In the genomic region with DNA sequence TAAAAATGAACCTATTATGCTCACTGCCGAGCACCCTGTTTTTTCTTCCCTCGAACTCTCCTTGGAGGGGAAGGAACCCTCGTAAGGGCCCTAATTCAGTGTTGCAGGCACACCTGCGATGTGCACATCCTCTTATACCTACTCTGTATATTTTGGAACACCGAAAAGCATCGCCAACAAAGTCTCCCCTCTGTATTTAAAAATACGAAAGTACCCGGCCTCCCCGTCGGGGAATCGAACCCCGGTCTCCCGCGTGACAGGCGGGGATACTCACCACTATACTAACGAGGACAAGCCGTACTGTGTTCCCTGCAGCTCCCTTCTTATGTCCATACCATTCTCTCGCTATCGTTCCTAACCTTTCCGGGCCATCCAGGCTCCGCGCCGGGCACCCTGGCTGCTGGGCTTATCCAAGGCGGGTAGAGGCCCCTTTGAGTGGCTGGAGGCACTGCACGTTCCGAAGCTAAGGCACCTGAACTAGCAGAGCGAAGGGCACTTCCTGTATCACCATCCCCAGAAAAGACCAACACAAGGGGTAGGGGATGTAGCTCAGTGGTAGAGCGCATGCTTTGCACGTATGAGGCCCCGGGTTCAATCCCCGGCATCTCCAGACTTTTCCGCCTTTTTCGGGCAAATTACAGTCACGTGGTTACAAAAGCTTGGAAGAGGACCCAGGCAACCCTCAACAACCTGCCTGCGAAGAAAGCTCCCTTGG, we compare ENCODE assay signal across 1 cellular context.
TF ChIP-seq lines count a peak whose summit lies in the region.

No MANE protein-coding gene starts in this region.

TF ChIP-seq in HEK293, 187 proteins besides CTCF, POLR2A, EP300 and RAD21 (continued from another document):
- TF ChIP-seq, protein P1, sequence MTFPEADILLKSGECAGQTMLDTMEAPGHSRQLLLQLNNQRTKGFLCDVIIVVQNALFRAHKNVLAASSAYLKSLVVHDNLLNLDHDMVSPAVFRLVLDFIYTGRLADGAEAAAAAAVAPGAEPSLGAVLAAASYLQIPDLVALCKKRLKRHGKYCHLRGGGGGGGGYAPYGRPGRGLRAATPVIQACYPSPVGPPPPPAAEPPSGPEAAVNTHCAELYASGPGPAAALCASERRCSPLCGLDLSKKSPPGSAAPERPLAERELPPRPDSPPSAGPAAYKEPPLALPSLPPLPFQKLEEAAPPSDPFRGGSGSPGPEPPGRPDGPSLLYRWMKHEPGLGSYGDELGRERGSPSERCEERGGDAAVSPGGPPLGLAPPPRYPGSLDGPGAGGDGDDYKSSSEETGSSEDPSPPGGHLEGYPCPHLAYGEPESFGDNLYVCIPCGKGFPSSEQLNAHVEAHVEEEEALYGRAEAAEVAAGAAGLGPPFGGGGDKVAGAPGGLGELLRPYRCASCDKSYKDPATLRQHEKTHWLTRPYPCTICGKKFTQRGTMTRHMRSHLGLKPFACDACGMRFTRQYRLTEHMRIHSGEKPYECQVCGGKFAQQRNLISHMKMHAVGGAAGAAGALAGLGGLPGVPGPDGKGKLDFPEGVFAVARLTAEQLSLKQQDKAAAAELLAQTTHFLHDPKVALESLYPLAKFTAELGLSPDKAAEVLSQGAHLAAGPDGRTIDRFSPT (tag by site-specific recombination; IDR thresholded peaks at IDR 0.05): 0 out of 2 replicates have a peak, but pooled peaks have one; percentile 42
- TF ChIP-seq, protein P2, sequence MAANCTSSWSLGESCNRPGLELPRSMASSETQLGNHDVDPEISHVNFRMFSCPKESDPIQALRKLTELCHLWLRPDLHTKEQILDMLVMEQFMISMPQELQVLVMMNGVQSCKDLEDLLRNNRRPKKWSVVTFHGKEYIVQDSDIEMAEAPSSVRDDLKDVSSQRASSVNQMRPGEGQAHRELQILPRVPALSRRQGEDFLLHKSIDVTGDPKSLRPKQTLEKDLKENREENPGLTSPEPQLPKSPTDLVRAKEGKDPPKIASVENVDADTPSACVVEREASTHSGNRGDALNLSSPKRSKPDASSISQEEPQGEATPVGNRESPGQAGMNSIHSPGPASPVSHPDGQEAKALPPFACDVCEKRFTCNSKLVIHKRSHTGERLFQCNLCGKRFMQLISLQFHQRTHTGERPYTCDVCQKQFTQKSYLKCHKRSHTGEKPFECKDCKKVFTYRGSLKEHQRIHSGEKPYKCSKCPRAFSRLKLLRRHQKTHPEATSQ (tag by site-specific recombination; IDR thresholded peaks at IDR 0.05): peak; percentile 59; the same call in 1 of the 2 replicates
- TF ChIP-seq ZNF157 (tag by site-specific recombination; IDR thresholded peaks at IDR 0.05) (no peak), ZNF747 (tag by site-specific recombination; IDR thresholded peaks at IDR 0.05) (no peak), ZNF211 (tag by site-specific recombination; IDR thresholded peaks at IDR 0.05; ENCODE audit: low read depth) (no peak), ZNF501 (tag by site-specific recombination; IDR thresholded peaks at IDR 0.05) (peak; percentile 95; the same call in 1 of the 2 replicates), ZNF837 (tag by site-specific recombination; IDR thresholded peaks at IDR 0.05) (0 out of 2 replicates have a peak, but pooled peaks have one; percentile 9), ZNF366 (tag by site-specific recombination; conservative IDR thresholded peaks at IDR 0.05) (peak; percentile 84), ZNF654 (tag by site-specific recombination; IDR thresholded peaks at IDR 0.05; ENCODE audit: low read depth) (no peak; the same call in none of the 2 replicates), ZNF510 (tag by site-specific recombination; IDR thresholded peaks at IDR 0.05; ENCODE audit: insufficient replicate concordance) (peak; percentile 79), ZNF658 (tag by site-specific recombination; IDR thresholded peaks at IDR 0.05) (no peak), ZNF239 (tag by site-specific recombination; IDR thresholded peaks at IDR 0.05) (no peak), ZNF623 (tag by site-specific recombination; IDR thresholded peaks at IDR 0.05) (no peak; the same call in 1 of the 2 replicates), ZNF140 (tag by site-specific recombination; IDR thresholded peaks at IDR 0.05) (no peak), ZSCAN23 (tag by site-specific recombination; IDR thresholded peaks at IDR 0.05) (peak; percentile 39), KLF7 (tag by site-specific recombination; IDR thresholded peaks at IDR 0.05; ENCODE audit: borderline replicate concordance) (no peak), ZNF416 (tag by site-specific recombination; IDR thresholded peaks at IDR 0.05) (no peak), ZNF677 (tag by site-specific recombination; IDR thresholded peaks at IDR 0.05) (peak; percentile 89), KLF1 (tag by site-specific recombination; IDR thresholded peaks at IDR 0.05) (0 out of 2 replicates have a peak, but pooled peaks have one; percentile 11), ZNF792 (tag by site-specific recombination; IDR thresholded peaks at IDR 0.05) (peak; percentile 12; the same call in 1 of the 2 replicates), ZNF114 (tag by site-specific recombination; IDR thresholded peaks at IDR 0.05) (no peak), SCRT2 (tag by site-specific recombination; IDR thresholded peaks at IDR 0.05) (no peak; the same call in 1 of the 2 replicates), KLF16 (tag by site-specific recombination; IDR thresholded peaks at IDR 0.05) (0 out of 2 replicates have a peak, but pooled peaks have one; percentile 17), ZNF391 (tag by site-specific recombination; IDR thresholded peaks at IDR 0.05; ENCODE audit: borderline replicate concordance, low read depth) (peak; percentile 97), SP2 (tag by site-specific recombination; IDR thresholded peaks at IDR 0.05) (peak; percentile 37; the same call in 1 of the 2 replicates), ZNF394 (tag by site-specific recombination; IDR thresholded peaks at IDR 0.05; ENCODE audit: borderline replicate concordance) (peak; percentile 76), ZNF175 (tag by site-specific recombination; IDR thresholded peaks at IDR 0.05) (no peak), ZSCAN30 (tag by site-specific recombination; IDR thresholded peaks at IDR 0.05) (peak; percentile 81)
- TF ChIP-seq, protein P3, sequence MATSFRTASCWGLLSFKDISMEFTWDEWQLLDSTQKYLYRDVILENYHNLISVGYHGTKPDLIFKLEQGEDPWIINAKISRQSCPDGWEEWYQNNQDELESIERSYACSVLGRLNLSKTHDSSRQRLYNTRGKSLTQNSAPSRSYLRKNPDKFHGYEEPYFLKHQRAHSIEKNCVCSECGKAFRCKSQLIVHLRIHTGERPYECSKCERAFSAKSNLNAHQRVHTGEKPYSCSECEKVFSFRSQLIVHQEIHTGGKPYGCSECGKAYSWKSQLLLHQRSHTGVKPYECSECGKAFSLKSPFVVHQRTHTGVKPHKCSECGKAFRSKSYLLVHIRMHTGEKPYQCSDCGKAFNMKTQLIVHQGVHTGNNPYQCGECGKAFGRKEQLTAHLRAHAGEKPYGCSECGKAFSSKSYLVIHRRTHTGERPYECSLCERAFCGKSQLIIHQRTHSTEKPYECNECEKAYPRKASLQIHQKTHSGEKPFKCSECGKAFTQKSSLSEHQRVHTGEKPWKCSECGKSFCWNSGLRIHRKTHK (tag by site-specific recombination; IDR thresholded peaks at IDR 0.05): no peak
- TF ChIP-seq, protein P4, sequence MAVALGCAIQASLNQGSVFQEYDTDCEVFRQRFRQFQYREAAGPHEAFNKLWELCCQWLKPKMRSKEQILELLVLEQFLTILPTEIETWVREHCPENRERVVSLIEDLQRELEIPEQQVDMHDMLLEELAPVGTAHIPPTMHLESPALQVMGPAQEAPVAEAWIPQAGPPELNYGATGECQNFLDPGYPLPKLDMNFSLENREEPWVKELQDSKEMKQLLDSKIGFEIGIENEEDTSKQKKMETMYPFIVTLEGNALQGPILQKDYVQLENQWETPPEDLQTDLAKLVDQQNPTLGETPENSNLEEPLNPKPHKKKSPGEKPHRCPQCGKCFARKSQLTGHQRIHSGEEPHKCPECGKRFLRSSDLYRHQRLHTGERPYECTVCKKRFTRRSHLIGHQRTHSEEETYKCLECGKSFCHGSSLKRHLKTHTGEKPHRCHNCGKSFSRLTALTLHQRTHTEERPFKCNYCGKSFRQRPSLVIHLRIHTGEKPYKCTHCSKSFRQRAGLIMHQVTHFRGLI (tag by site-specific recombination; IDR thresholded peaks at IDR 0.05): peak; percentile 68; the same call in 1 of the 2 replicates
